In the genomic region with DNA sequence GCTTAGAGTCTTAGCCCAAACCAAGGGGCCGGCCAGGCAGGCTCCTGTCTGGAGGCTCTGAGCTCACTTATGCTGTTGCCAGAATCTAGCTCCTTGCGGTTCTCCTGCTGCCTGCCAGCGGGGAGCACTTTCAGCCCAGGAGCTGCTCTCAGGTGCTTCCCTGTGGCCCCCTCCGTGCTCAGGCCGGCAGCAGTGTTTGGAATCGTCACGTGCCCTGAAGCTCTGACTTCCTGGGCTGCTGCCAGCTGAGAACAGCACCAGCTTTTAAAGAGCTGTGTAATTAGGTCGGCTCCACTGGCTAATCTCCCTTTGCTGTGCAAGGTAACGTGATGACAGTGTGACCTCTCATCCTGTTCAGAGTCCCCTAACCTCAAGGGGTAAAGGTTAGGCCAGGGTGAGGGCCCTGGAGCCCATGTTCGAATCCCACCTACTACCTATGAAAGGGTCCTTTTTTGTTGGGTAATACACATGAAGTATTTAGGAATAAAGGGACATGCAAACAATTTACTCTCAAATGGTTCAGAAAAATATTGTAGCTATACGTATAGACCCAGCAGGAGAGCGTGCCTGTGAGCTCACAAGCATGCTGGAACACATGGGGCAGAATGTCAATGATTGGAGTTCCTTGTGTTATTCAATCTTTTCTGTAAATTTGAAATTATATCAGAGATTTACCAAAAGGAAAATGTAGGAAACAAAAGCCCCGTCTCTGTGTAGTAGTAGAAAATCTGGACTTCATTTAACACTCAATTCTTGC, we compare ENCODE assay signal across 8 cellular contexts. TPM values are rescaled to one million over a fixed set of nuclear protein-coding genes. Genes with fewer than 3 reads are reported as not detected.
A peak's percentile ranks its signal among the peaks of the same experiment; 100 is the strongest.
DNase-seq lines count a peak whose midpoint lies in the region; ATAC-seq, FAIRE-seq and TF ChIP-seq lines count a peak whose summit lies in the region.

No MANE protein-coding gene starts in this region.

- no peak overlapping the region for H3K4me2 ChIP-seq in fibroblast of lung (ENCODE audit: extremely low read depth, insufficient read depth, low read length)

- intact Hi-C loops in CD8-positive, alpha-beta T cell (cut with DNase I, micrococcal nuclease) = loop anchor here in 1 of 2 experiments (2.0 kb wide), 1 partner anchor 16 kb away; no protein-coding TSS in a partner anchor
- intact Hi-C loops in pancreas (cut with DNase I) = no loop called here

- H3K79me2 ChIP-seq in fibroblast of lung (ENCODE audit: control insufficient read depth, insufficient read depth, low read length) = no peaks in the 10 kb centered on the region

- no peak for FAIRE-seq in pancreas (lab: Jason Lieb, UNC)

- peak overlapping the region; percentile 77 for H3K27ac Mint-ChIP-seq in CD8-positive, alpha-beta T cell

- CTCF ChIA-PET in CD8-positive, alpha-beta T cell (lab: Charles Lee) = interaction anchor here (0.7 to 2.1 kb wide), 7 partner anchors 10 to 235 kb away, joined by 3 to 10 read pairs (median 3); a partner anchor contains a TSS

- H3K27me3 Mint-ChIP-seq in CD8-positive, alpha-beta T cell (ENCODE audit: low read depth) = no peaks in the 10 kb centered on the region

- H3K27me3 ChIP-seq in CD8-positive, alpha-beta T cell (ENCODE audit: insufficient read depth, low read length) = no peaks in the 10 kb centered on the region
- H3K27me3 ChIP-seq in fibroblast of lung (ENCODE audit: control insufficient read depth, insufficient read depth, low read length) (no peaks in the 10 kb centered on the region), pancreas (no peaks in the 10 kb centered on the region)

- POLR2A ChIA-PET in CD8-positive, alpha-beta T cell (lab: Charles Lee) = interaction anchor here (1.0 to 2.9 kb wide), 3 partner anchors 10 to 16 kb away, joined by 4 to 13 read pairs (median 8); a partner anchor contains a TSS

- H2AFZ ChIP-seq in fibroblast of lung (ENCODE audit: low read length) = no peak overlapping the region

- TF ChIP-seq RAD21 in Ishikawa (IDR thresholded peaks at IDR 0.05; ENCODE audit: low read depth) = no peak; the same call in 1 of the 2 replicates

- peak; percentile 55 for ATAC-seq in CD8-positive, alpha-beta T cell
- peak; percentile 87 to 95 (median 94) for ATAC-seq in pancreas
- no peak for ATAC-seq in GM19324 (IDR thresholded peaks at IDR 0.05; ENCODE audit: low FRiP score, unreplicated experiment)
- no peak for ATAC-seq in GM18868 (IDR thresholded peaks at IDR 0.05; ENCODE audit: unreplicated experiment)

- no peak; the same call in 1 of the 2 replicates for TF ChIP-seq EP300 in Ishikawa (IDR thresholded peaks at IDR 0.05; ENCODE audit: borderline replicate concordance)

- 18 to 25% methylated on average over 13 of the region's 13 CpGs for WGBS in pancreas, 2 donors

- H3K36me3 ChIP-seq in CD8-positive, alpha-beta T cell (ENCODE audit: insufficient read depth, low read length) = peaks cover 6% of the 10 kb centered on the region
- H3K36me3 ChIP-seq in fibroblast of lung (ENCODE audit: control insufficient read depth, insufficient read depth, low read length) (no peaks in the 10 kb centered on the region), pancreas (no peaks in the 10 kb centered on the region)

- H3K4me1 ChIP-seq in CD8-positive, alpha-beta T cell (ENCODE audit: insufficient read depth, low read length) = peaks cover 48% of the 10 kb centered on the region
- H3K4me1 ChIP-seq in fibroblast of lung (ENCODE audit: control insufficient read depth, extremely low read depth, insufficient read depth, low read length) (peaks cover 5% of the 10 kb centered on the region), pancreas (peaks cover 4 to 13% (median 10%) of the 10 kb centered on the region in 3 donors)

- peak in 2 of 7 experiments; percentile 44 to 45 for DNase-seq in CD8-positive, alpha-beta T cell
- peak; percentile 96 for DNase-seq in RPMI8226
- DNase-seq in fibroblast of lung (ENCODE audit: low read depth in 2 of 2) = peak; percentile 51 to 62
- peak; percentile 77 to 91 (median 80) for DNase-seq in pancreas
- no peak for DNase-seq in activated CD8-positive, alpha-beta memory T cell treated with anti-CD3 and anti-CD28 coated beads, Interleukin-2, amount 50 U/mL, for 4 hours

- H3K27ac ChIP-seq in CD8-positive, alpha-beta T cell (ENCODE audit: low read depth, low read length) = no peak overlapping the region
- H3K27ac ChIP-seq in fibroblast of lung (ENCODE audit: insufficient read depth, low read length) (no peak overlapping the region), pancreas (peak overlapping the region; percentile 10 to 42 (median 30))

- H3K9me3 Mint-ChIP-seq in CD8-positive, alpha-beta T cell = no peaks in the 10 kb centered on the region

- H4K20me1 ChIP-seq in fibroblast of lung (ENCODE audit: control insufficient read depth, extremely low read depth, insufficient read depth, low read length) = no peaks in the 10 kb centered on the region

- no peak overlapping the region for H3K4me3 ChIP-seq in CD8-positive, alpha-beta T cell (ENCODE audit: low read depth, low read length)
- H3K4me3 ChIP-seq in fibroblast of lung (replicated peaks in 1 of 4; ENCODE audit: control extremely low read depth in 1 of 4, insufficient read depth in 1 of 4, low read depth in 3 of 4, low read length in 4 of 4) (no peak overlapping the region), pancreas (no peak overlapping the region)

- no peak overlapping the region for H3K9ac ChIP-seq in fibroblast of lung (ENCODE audit: insufficient read depth, low read length)

- TF ChIP-seq CTCF in CD8-positive, alpha-beta T cell (IDR thresholded peaks at IDR 0.05) = no peak
- TF ChIP-seq CTCF in fibroblast of lung (conservative IDR thresholded peaks at IDR 0.05 in 1 of 2, IDR thresholded peaks at IDR 0.05 in 1 of 2; ENCODE audit: low read depth in 1 of 2, low read length in 2 of 2) (no peak), pancreas (IDR thresholded peaks at IDR 0.05) (no peak)

- H3K36me3 Mint-ChIP-seq in CD8-positive, alpha-beta T cell = peaks cover 30% of the 10 kb centered on the region

- peaks cover 58% of the 10 kb centered on the region for H3K4me1 Mint-ChIP-seq in CD8-positive, alpha-beta T cell (ENCODE audit: low read depth)

- no peaks in the 10 kb centered on the region for H3K9me3 ChIP-seq in CD8-positive, alpha-beta T cell (ENCODE audit: low read length)
- H3K9me3 ChIP-seq in fibroblast of lung (ENCODE audit: control insufficient read depth, insufficient read depth, low read depth, low read length) (no peaks in the 10 kb centered on the region), pancreas (no peaks in the 10 kb centered on the region)

- peak overlapping the region; percentile 29 for H3K4me3 Mint-ChIP-seq in CD8-positive, alpha-beta T cell

TF ChIP-seq in Ishikawa, 13 proteins besides CTCF, POLR2A, EP300 and RAD21 (continues in another document):
- peak; percentile 83 for TF ChIP-seq NFIC (IDR thresholded peaks at IDR 0.05)
- no peak for TF ChIP-seq FOXM1 (IDR thresholded peaks at IDR 0.05; ENCODE audit: borderline replicate concordance, low read depth)
- TF ChIP-seq YY1 (IDR thresholded peaks at IDR 0.05; ENCODE audit: low read depth) = no peak
- TF ChIP-seq, protein P1, sequence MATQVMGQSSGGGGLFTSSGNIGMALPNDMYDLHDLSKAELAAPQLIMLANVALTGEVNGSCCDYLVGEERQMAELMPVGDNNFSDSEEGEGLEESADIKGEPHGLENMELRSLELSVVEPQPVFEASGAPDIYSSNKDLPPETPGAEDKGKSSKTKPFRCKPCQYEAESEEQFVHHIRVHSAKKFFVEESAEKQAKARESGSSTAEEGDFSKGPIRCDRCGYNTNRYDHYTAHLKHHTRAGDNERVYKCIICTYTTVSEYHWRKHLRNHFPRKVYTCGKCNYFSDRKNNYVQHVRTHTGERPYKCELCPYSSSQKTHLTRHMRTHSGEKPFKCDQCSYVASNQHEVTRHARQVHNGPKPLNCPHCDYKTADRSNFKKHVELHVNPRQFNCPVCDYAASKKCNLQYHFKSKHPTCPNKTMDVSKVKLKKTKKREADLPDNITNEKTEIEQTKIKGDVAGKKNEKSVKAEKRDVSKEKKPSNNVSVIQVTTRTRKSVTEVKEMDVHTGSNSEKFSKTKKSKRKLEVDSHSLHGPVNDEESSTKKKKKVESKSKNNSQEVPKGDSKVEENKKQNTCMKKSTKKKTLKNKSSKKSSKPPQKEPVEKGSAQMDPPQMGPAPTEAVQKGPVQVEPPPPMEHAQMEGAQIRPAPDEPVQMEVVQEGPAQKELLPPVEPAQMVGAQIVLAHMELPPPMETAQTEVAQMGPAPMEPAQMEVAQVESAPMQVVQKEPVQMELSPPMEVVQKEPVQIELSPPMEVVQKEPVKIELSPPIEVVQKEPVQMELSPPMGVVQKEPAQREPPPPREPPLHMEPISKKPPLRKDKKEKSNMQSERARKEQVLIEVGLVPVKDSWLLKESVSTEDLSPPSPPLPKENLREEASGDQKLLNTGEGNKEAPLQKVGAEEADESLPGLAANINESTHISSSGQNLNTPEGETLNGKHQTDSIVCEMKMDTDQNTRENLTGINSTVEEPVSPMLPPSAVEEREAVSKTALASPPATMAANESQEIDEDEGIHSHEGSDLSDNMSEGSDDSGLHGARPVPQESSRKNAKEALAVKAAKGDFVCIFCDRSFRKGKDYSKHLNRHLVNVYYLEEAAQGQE (IDR thresholded peaks at IDR 0.05; ENCODE audit: low read depth) = no peak
- peak; percentile 52; the same call in 1 of the 2 replicates for TF ChIP-seq TCF12 (IDR thresholded peaks at IDR 0.05; ENCODE audit: low read depth)
- TF ChIP-seq, protein P2, sequence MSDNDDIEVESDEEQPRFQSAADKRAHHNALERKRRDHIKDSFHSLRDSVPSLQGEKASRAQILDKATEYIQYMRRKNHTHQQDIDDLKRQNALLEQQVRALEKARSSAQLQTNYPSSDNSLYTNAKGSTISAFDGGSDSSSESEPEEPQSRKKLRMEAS (IDR thresholded peaks at IDR 0.05) = peak; percentile 65; the same call in 1 of the 2 replicates
- TF ChIP-seq CEBPB (IDR thresholded peaks at IDR 0.05) = no peak
- 0 out of 2 replicates have a peak, but pooled peaks have one; percentile 30 for TF ChIP-seq TEAD4 (IDR thresholded peaks at IDR 0.05)
- no peak for TF ChIP-seq EGR1 (IDR thresholded peaks at IDR 0.05)
- TF ChIP-seq ZBTB7A (IDR thresholded peaks at IDR 0.05; ENCODE audit: low read depth) = no peak

RNA-seq across cellular contexts. Expression of a gene that starts 16.6 kb away (rescaled TPM):
- 10 to 100 TPM; 18.8 TPM for total RNA-seq in CD8-positive, alpha-beta T cell
- total RNA-seq in fibroblast of lung (8.0 and 10.9 TPM in 2 replicates), pancreas (10 to 100 TPM in 4 of 6 donors, 1 to 10 TPM in 2; 8.3 to 17.6 (median 13.8) TPM)
- polyA plus RNA-seq in fibroblast of lung (3.6 and 4.7 TPM in 2 replicates), pancreas (10 to 100 TPM; 16.0 to 20.1 TPM)
- polyA plus RNA-seq in fibroblast of lung (2012) = 3.0 and 4.6 TPM in 2 replicates
- 10.8 and 20.6 TPM in 2 replicates for polyA minus RNA-seq in fibroblast of lung (ENCODE audit: low replicate concordance)

RNA-seq across cellular contexts. Expression of a gene that starts 19.0 kb away (rescaled TPM):
- 10 to 100 TPM; 32.9 to 33.5 TPM for total RNA-seq in CD8-positive, alpha-beta T cell
- total RNA-seq in fibroblast of lung = 12.8 and 22.6 TPM in 2 replicates
- polyA plus RNA-seq in fibroblast of lung = 14.3 and 26.2 TPM in 2 replicates
- 23.7 and 54.8 TPM in 2 replicates for polyA plus RNA-seq in fibroblast of lung (2012)
- polyA minus RNA-seq in fibroblast of lung (ENCODE audit: low replicate concordance) = 35.5 and 72.3 TPM in 2 replicates
- 10 to 100 TPM in 4 of 6 donors, 1 to 10 TPM in 2; 6.8 to 16.9 (median 13.9) TPM for total RNA-seq in pancreas
- polyA plus RNA-seq in pancreas = 10 to 100 TPM; 27.3 to 66.3 TPM

Comparison
In these comparisons a context has a peak if more than half of its experiments do, and no peak if none do; other contexts are left out.
1. ATAC-seq: peak in CD8-positive, alpha-beta T cell (single experiment) and pancreas (4 of 4); none in GM19324 (single experiment) and GM18868 (single experiment).
2. H3K27ac ChIP-seq: peak in pancreas (4 of 4); none in CD8-positive, alpha-beta T cell (single experiment) and fibroblast of lung (single experiment).